ENCODE assay signal across 6 cellular contexts in the genomic region with DNA sequence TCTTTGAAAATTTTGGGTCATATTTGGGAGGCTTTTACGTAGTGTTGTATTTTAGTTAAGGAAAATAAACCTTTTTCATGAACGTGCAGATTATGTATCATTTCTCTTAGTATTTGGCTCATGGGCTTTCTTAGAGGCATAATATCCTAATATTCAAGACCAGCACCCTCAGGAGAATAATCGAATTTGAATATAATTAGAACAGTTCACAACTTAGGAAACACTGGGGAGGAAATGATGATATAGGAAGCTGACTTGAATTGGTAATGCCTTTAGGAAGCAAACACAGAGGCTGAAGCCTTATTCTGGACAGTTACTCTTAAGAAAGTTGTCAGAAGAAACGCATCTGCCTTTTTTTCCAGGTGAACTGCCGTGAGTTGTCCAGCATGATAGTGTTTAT.
"Had no signal": no experiment of that assay in that cellular context is flagged by ENCODE, and none has a peak within 500 bp of the region (broad histone marks: within the 10 kb centered on the region; RNA-seq: fewer than 3 reads in every experiment).

Gene GFRAL (plus strand): TSS at position 301 of the 400 bp plus-strand sequence. CDS start 86 bp downstream, at position 387.

- DNase-seq: GM23248, GOT3, H7, H9, HCEC 1CT, HFFc6 had no signal
